ENCODE assay signal across 2 cellular contexts in genomic region chr17:66654764-66655163, GRCh38.
TF ChIP-seq lines count a peak whose summit lies in the region.

No MANE protein-coding gene starts in this region.

TF ChIP-seq in WTC11, 78 proteins besides CTCF, POLR2A, EP300 and RAD21:
- TF ChIP-seq TP53 (CRISPR knock-in tag; IDR thresholded peaks at IDR 0.05): no peak
- TF ChIP-seq, protein P1, sequence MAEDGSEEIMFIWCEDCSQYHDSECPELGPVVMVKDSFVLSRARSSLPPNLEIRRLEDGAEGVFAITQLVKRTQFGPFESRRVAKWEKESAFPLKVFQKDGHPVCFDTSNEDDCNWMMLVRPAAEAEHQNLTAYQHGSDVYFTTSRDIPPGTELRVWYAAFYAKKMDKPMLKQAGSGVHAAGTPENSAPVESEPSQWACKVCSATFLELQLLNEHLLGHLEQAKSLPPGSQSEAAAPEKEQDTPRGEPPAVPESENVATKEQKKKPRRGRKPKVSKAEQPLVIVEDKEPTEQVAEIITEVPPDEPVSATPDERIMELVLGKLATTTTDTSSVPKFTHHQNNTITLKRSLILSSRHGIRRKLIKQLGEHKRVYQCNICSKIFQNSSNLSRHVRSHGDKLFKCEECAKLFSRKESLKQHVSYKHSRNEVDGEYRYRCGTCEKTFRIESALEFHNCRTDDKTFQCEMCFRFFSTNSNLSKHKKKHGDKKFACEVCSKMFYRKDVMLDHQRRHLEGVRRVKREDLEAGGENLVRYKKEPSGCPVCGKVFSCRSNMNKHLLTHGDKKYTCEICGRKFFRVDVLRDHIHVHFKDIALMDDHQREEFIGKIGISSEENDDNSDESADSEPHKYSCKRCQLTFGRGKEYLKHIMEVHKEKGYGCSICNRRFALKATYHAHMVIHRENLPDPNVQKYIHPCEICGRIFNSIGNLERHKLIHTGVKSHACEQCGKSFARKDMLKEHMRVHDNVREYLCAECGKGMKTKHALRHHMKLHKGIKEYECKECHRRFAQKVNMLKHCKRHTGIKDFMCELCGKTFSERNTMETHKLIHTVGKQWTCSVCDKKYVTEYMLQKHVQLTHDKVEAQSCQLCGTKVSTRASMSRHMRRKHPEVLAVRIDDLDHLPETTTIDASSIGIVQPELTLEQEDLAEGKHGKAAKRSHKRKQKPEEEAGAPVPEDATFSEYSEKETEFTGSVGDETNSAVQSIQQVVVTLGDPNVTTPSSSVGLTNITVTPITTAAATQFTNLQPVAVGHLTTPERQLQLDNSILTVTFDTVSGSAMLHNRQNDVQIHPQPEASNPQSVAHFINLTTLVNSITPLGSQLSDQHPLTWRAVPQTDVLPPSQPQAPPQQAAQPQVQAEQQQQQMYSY (CRISPR knock-in tag; IDR thresholded peaks at IDR 0.05): no peak
- no peak for TF ChIP-seq SMAD4 (CRISPR knock-in tag; IDR thresholded peaks at IDR 0.05)
- TF ChIP-seq CBFB (CRISPR knock-in tag; IDR thresholded peaks at IDR 0.05; ENCODE audit: low read depth): no peak
- TF ChIP-seq ATF3 (CRISPR knock-in tag; conservative IDR thresholded peaks at IDR 0.05): no peak
- TF ChIP-seq E2F4 (CRISPR knock-in tag; IDR thresholded peaks at IDR 0.05; ENCODE audit: borderline replicate concordance, low read depth): no peak
- no peak for TF ChIP-seq NFE2L1 (CRISPR knock-in tag; IDR thresholded peaks at IDR 0.05)
- no peak for TF ChIP-seq RORB (CRISPR knock-in tag; IDR thresholded peaks at IDR 0.05)

TF ChIP-seq in GM23338, 12 proteins besides CTCF, POLR2A, EP300 and RAD21:
- no peak for TF ChIP-seq EZH2 (IDR thresholded peaks at IDR 0.05; ENCODE audit: low read depth, unreplicated experiment)
- TF ChIP-seq STAT1 (IDR thresholded peaks at IDR 0.05; ENCODE audit: unreplicated experiment): no peak
- no peak for TF ChIP-seq JUNB (IDR thresholded peaks at IDR 0.05; ENCODE audit: unreplicated experiment)
- TF ChIP-seq NANOG (IDR thresholded peaks at IDR 0.05; ENCODE audit: borderline replicate concordance): no peak
- TF ChIP-seq REST (IDR thresholded peaks at IDR 0.05; ENCODE audit: unreplicated experiment): no peak
